23 cellular contexts compared by ENCODE assay signal in genomic region chr22:33116846-33117547, GRCh38. TPM values are rescaled to one million over a fixed set of nuclear protein-coding genes. Genes with fewer than 3 reads are reported as not detected.
DNase-seq lines count a peak whose midpoint lies in the region; ATAC-seq, FAIRE-seq and TF ChIP-seq lines count a peak whose summit lies in the region.
"Had no signal": no experiment of that assay in that cellular context is flagged by ENCODE, and none has a peak within 500 bp of the region (broad histone marks: within the 10 kb centered on the region; RNA-seq: fewer than 3 reads in every experiment).

No MANE protein-coding gene starts in this region.

- H3K4me3 Mint-ChIP-seq in MCF 10A (ENCODE audit: unreplicated experiment), result no peak overlapping the region
- H3K4me3 Mint-ChIP-seq: activated CD4-positive, alpha-beta memory T cell treated with anti-CD3 and anti-CD28 coated beads for 36 hours; activated T-helper 1 cell treated with anti-CD3 and anti-CD28 coated beads, Interleukin-12 subunit alpha, Interleukin-12 subunit beta, Interleukin-2, Interleukin-4 antibody, amounts not matched to agents 30 ng/mL and 10 ng/mL and 1 ng/mL, durations not matched to agents 14 hours and 24 hours and 36 hours; CD4-positive, alpha-beta memory T cell; effector memory CD8-positive, alpha-beta T cell; naive B cell had no signal

- DNase-seq in MCF 10A (ENCODE audit: unreplicated experiment) (peak; percentile 75), breast epithelium (ENCODE audit: low spot score in 2 of 2) (no peak), RWPE2 (ENCODE audit: low spot score) (no peak), foreskin keratinocyte (peak; percentile 69 to 87), urothelium cell line (ENCODE audit: low spot score) (peak; percentile 62), cortex of kidney (lab: John Stamatoyannopoulos, UW) (no peak), A673 (ENCODE audit: low spot score) (no peak), NCI-H524 (lab: John Stamatoyannopoulos, UW) (no peak)
- DNase-seq: activated CD4-positive, alpha-beta memory T cell treated with anti-CD3 and anti-CD28 coated beads for 36 hours; amygdala; CD4-positive, alpha-beta memory T cell; cerebellar nuclear complex; DMS79; effector memory CD8-positive, alpha-beta T cell; naive B cell; NCI-H187 treated with DMSO at 0.1 percent for 48 hours; NCI-H748 treated with DMSO at 0.1 percent for 48 hours; pancreas; Peyer's patch; stimulated activated CD4-positive, alpha-beta T cell treated with anti-CD3 and anti-CD28 coated beads, Interleukin-2, amount 100 ng/mL, for 48 hours had no signal

- FAIRE-seq in urothelium cell line (lab: Jason Lieb, UNC), result no peak
- FAIRE-seq: pancreas had no signal

- POLR2A ChIA-PET in MCF 10A (lab: Yijun Ruan, JAX), result no interaction called here
- POLR2A ChIA-PET in A673 (lab: Charles Lee; ENCODE audit: low non-redundant PET), result no interaction called here

- H3K9me3 ChIP-seq in breast epithelium (no peaks in the 10 kb centered on the region), RWPE2 (ENCODE audit: severe bottlenecking) (no peaks in the 10 kb centered on the region), A673 (ENCODE audit: low read depth, low read length, poor library complexity, severe bottlenecking) (no peaks in the 10 kb centered on the region)
- H3K9me3 ChIP-seq: pancreas, Peyer's patch had no signal

- CTCF ChIA-PET in MCF 10A (lab: Yijun Ruan, JAX) (interaction anchor here (0.6 to 1.3 kb wide), 3 partner anchors 52 to 99 kb away, joined by 3 to 6 read pairs (median 3); no protein-coding TSS in a partner anchor), A673 (lab: Charles Lee) (no interaction called here)

- intact Hi-C loops in MCF 10A (cut with micrococcal nuclease) (no loop called here), breast epithelium (cut with DNase I; ENCODE audit: low total_unique reads) (no loop called here), A673 (cut with micrococcal nuclease; ENCODE audit: unreplicated experiment) (no loop called here)

- no peak for TF ChIP-seq CTCF in MCF 10A (IDR thresholded peaks at IDR 0.05; ENCODE audit: unreplicated experiment)
- no peak for TF ChIP-seq CTCF in breast epithelium (IDR thresholded peaks at IDR 0.05)
- no peak for TF ChIP-seq CTCF in RWPE2 (IDR thresholded peaks at IDR 0.05; ENCODE audit: poor library complexity, severe bottlenecking)
- TF ChIP-seq CTCF in foreskin keratinocyte (conservative IDR thresholded peaks at IDR 0.05), result no peak
- no peak for TF ChIP-seq CTCF in A673 (conservative IDR thresholded peaks at IDR 0.05; ENCODE audit: low read depth, low read length)

- H3K9me3 Mint-ChIP-seq in MCF 10A (ENCODE audit: unreplicated experiment), result no peaks in the 10 kb centered on the region
- H3K9me3 Mint-ChIP-seq: activated CD4-positive, alpha-beta memory T cell treated with anti-CD3 and anti-CD28 coated beads for 36 hours; activated T-helper 1 cell treated with anti-CD3 and anti-CD28 coated beads, Interleukin-12 subunit alpha, Interleukin-12 subunit beta, Interleukin-2, Interleukin-4 antibody, amounts not matched to agents 30 ng/mL and 10 ng/mL and 1 ng/mL, durations not matched to agents 14 hours and 24 hours and 36 hours; effector memory CD8-positive, alpha-beta T cell had no signal

- TF ChIP-seq POLR2A in breast epithelium (IDR thresholded peaks at IDR 0.05), result no peak

- H3K36me3 Mint-ChIP-seq in MCF 10A (ENCODE audit: insufficient read depth, unreplicated experiment), result peaks cover 6% of the 10 kb centered on the region
- H3K36me3 Mint-ChIP-seq: activated CD4-positive, alpha-beta memory T cell treated with anti-CD3 and anti-CD28 coated beads for 36 hours; CD4-positive, alpha-beta memory T cell; naive B cell had no signal

- no TSS peak for BruUV-seq in MCF 10A (replicated peaks; lab: Mats Ljungman, UMichigan)
- BruUV-seq in A673 (replicated peaks; lab: Mats Ljungman, UMichigan), result no TSS peak

- no peak overlapping the region for H3K27ac Mint-ChIP-seq in MCF 10A (ENCODE audit: low read depth, unreplicated experiment)
- H3K27ac Mint-ChIP-seq: activated CD4-positive, alpha-beta memory T cell treated with anti-CD3 and anti-CD28 coated beads for 36 hours; activated T-helper 1 cell treated with anti-CD3 and anti-CD28 coated beads, Interleukin-12 subunit alpha, Interleukin-12 subunit beta, Interleukin-2, Interleukin-4 antibody, amounts not matched to agents 30 ng/mL and 10 ng/mL and 1 ng/mL, durations not matched to agents 14 hours and 24 hours and 36 hours; CD4-positive, alpha-beta memory T cell; effector memory CD8-positive, alpha-beta T cell had no signal

- no peaks in the 10 kb centered on the region for H3K36me3 ChIP-seq in breast epithelium
- no peaks in the 10 kb centered on the region for H3K36me3 ChIP-seq in RWPE2 (ENCODE audit: low read depth)
- no peaks in the 10 kb centered on the region for H3K36me3 ChIP-seq in A673 (ENCODE audit: insufficient read depth, low read length, poor library complexity, severe bottlenecking)
- H3K36me3 ChIP-seq: pancreas, Peyer's patch had no signal

- H3K4me3 ChIP-seq in breast epithelium (no peak overlapping the region), RWPE2 (ENCODE audit: severe bottlenecking) (no peak overlapping the region), A673 (ENCODE audit: low read depth, low read length, poor library complexity, severe bottlenecking) (no peak overlapping the region)
- H3K4me3 ChIP-seq: lung, pancreas, Peyer's patch had no signal

- H3K27me3 ChIP-seq in breast epithelium (no peaks in the 10 kb centered on the region), RWPE2 (ENCODE audit: insufficient read depth, poor library complexity, severe bottlenecking) (no peaks in the 10 kb centered on the region), foreskin keratinocyte (no peaks in the 10 kb centered on the region), A673 (replicated peaks; ENCODE audit: insufficient read depth, low read depth, low read length, poor library complexity) (no peaks in the 10 kb centered on the region)
- H3K27me3 ChIP-seq: pancreas, Peyer's patch had no signal

- peaks cover 28% of the 10 kb centered on the region for H3K4me1 Mint-ChIP-seq in MCF 10A (ENCODE audit: insufficient read depth, unreplicated experiment)
- H3K4me1 Mint-ChIP-seq: CD4-positive, alpha-beta memory T cell had no signal

- H3K27me3 Mint-ChIP-seq in MCF 10A (ENCODE audit: insufficient read depth, unreplicated experiment), result no peaks in the 10 kb centered on the region
- H3K27me3 Mint-ChIP-seq: activated CD4-positive, alpha-beta memory T cell treated with anti-CD3 and anti-CD28 coated beads for 36 hours; CD4-positive, alpha-beta memory T cell; effector memory CD8-positive, alpha-beta T cell; naive B cell had no signal

- H3K27ac ChIP-seq in breast epithelium (no peak overlapping the region), RWPE2 (ENCODE audit: poor library complexity, severe bottlenecking) (peak overlapping the region; percentile 69), foreskin keratinocyte (peak overlapping the region; percentile 16), A673 (ENCODE audit: low read depth, low read length, poor library complexity, severe bottlenecking) (no peak overlapping the region)
- H3K27ac ChIP-seq: pancreas, Peyer's patch had no signal

- ATAC-seq in RWPE2 (ENCODE audit: low read depth) (peak; percentile 100), foreskin keratinocyte (peak; percentile 98)
- ATAC-seq: effector memory CD8-positive, alpha-beta T cell; pancreas had no signal

- H3K4me1 ChIP-seq in breast epithelium, result no peaks in the 10 kb centered on the region
- H3K4me1 ChIP-seq in RWPE2 (ENCODE audit: insufficient read depth, poor library complexity, severe bottlenecking), result peaks cover 10% of the 10 kb centered on the region
- peaks cover 26% of the 10 kb centered on the region for H3K4me1 ChIP-seq in foreskin keratinocyte
- H3K4me1 ChIP-seq in A673 (ENCODE audit: insufficient read depth, low read length, poor library complexity, severe bottlenecking), result no peaks in the 10 kb centered on the region
- H3K4me1 ChIP-seq: pancreas, Peyer's patch had no signal

RNA-seq across cellular contexts. Expression of gene SYN3, which starts 58.8 kb away (rescaled TPM):
- 1.4 TPM in 1 of 2 replicates, not detected in the other for total RNA-seq in MCF 10A (2022)
- under 1 TPM; under 0.01 to 0.29 (median 0.16) TPM for total RNA-seq in breast epithelium
- total RNA-seq in foreskin keratinocyte, result not detected in 2 replicates
- polyA plus RNA-seq in foreskin keratinocyte, result not detected in 2 replicates
- total RNA-seq in A673 (2021), result 0.66 and 0.77 TPM in 2 replicates
- total RNA-seq: activated CD4-positive, alpha-beta memory T cell treated with anti-CD3 and anti-CD28 coated beads for 36 hours; activated T-helper 1 cell treated with anti-CD3 and anti-CD28 coated beads, Interleukin-12 subunit alpha, Interleukin-12 subunit beta, Interleukin-2, Interleukin-4 antibody, amounts not matched to agents 30 ng/mL and 10 ng/mL and 1 ng/mL, durations not matched to agents 14 hours and 24 hours and 36 hours; CD4-positive, alpha-beta memory T cell; Peyer's patch had no signal
- polyA plus RNA-seq: AG04450; CD4-positive, alpha-beta memory T cell had no signal

Comparison
In these comparisons a context has a peak if more than half of its experiments do, and no peak if none do; other contexts are left out.
1. DNase-seq: peak in MCF 10A (single experiment), foreskin keratinocyte (2 of 2) and urothelium cell line (single experiment); none in breast epithelium (0 of 2), RWPE2 (single experiment), cortex of kidney (single experiment), A673 (single experiment) and NCI-H524 (0 of 2).
2. H3K27ac ChIP-seq: peak in RWPE2 (single experiment) and foreskin keratinocyte (single experiment); none in breast epithelium (0 of 2) and A673 (single experiment).